In the genomic region with DNA sequence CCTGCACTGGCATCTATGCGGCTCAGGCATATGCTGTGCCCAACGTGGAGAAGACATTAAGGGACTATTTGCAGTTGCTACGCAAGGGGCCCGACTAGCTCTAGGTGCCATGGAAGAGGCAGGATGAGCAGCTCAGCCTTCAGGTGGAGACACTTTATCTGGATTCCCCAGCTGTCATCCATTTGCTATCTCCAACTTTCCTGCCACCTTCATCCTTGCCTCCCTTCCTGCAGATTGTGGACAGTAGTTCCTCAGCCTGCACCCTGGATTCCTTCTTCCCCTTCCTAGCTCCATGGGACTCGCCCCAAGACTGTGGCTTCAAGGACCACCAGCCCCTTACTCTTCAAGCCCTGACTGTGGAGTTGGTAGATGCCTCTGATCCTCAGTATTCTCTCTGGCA, we compare ENCODE assay signal across 19 cellular contexts. TPM values are rescaled to one million over a fixed set of nuclear protein-coding genes. Genes with fewer than 3 reads are reported as not detected.
DNase-seq lines count a peak whose midpoint lies in the region; ATAC-seq and TF ChIP-seq lines count a peak whose summit lies in the region.
"Had no signal": no experiment of that assay in that cellular context is flagged by ENCODE, and none has a peak within 500 bp of the region (broad histone marks: within the 10 kb centered on the region; RNA-seq: fewer than 3 reads in every experiment).

No MANE protein-coding gene starts in this region.

- no peak overlapping the region for H3K4me3 Mint-ChIP-seq in CD14-positive monocyte
- peak overlapping the region in 4 of 7 donors; percentile 41 to 87 (median 64) for H3K4me3 Mint-ChIP-seq in CD8-positive, alpha-beta memory T cell
- H3K4me3 Mint-ChIP-seq in activated naive CD8-positive, alpha-beta T cell = peak overlapping the region; percentile 21
- H3K4me3 Mint-ChIP-seq in natural killer cell = peak overlapping the region; percentile 25

- POLR2A ChIA-PET in CD8-positive, alpha-beta memory T cell (lab: Charles Lee) = no interaction called here

- no peak for ATAC-seq in natural killer cell
- ATAC-seq in GM19397 (IDR thresholded peaks at IDR 0.05; ENCODE audit: unreplicated experiment) = no peak
- no peak for ATAC-seq in right cardiac atrium
- ATAC-seq: foreskin keratinocyte had no signal

- DNase-seq in CD14-positive monocyte (ENCODE audit: low spot score) (no peak), natural killer cell (no peak), right cardiac atrium (no peak), NCI-H226 (no peak)
- DNase-seq in CD8-positive, alpha-beta memory T cell = no peak
- DNase-seq: C1 segment of cervical spinal cord, cerebellar nuclear complex, EL, foreskin keratinocyte, GOT3, left ventricle myocardium inferior, NCI-H187, NCI-H510A treated with DMSO at 0.1 percent for 48 hours had no signal

- H3K27me3 Mint-ChIP-seq in CD14-positive monocyte (ENCODE audit: low read depth in 3 of 3) = peaks cover 1 to 2% (median 1%) of the 10 kb centered on the region in 3 donors
- no peaks in the 10 kb centered on the region for H3K27me3 Mint-ChIP-seq in CD8-positive, alpha-beta memory T cell
- H3K27me3 Mint-ChIP-seq in activated naive CD8-positive, alpha-beta T cell = no peaks in the 10 kb centered on the region
- H3K27me3 Mint-ChIP-seq in natural killer cell (ENCODE audit: low read depth in 2 of 2) = no peaks in the 10 kb centered on the region

- H3K27ac Mint-ChIP-seq in CD14-positive monocyte = peak overlapping the region in 5 of 7 donors; percentile 22 to 84 (median 35)
- peak overlapping the region in 7 of 8 donors; percentile 12 to 97 (median 79) for H3K27ac Mint-ChIP-seq in CD8-positive, alpha-beta memory T cell
- peak overlapping the region; percentile 29 for H3K27ac Mint-ChIP-seq in activated naive CD8-positive, alpha-beta T cell
- peak overlapping the region; percentile 96 to 98 for H3K27ac Mint-ChIP-seq in natural killer cell

- no peaks in the 10 kb centered on the region for H3K27me3 ChIP-seq in CD8-positive, alpha-beta memory T cell (ENCODE audit: insufficient read depth, low read length, poor library complexity, severe bottlenecking)
- no peaks in the 10 kb centered on the region for H3K27me3 ChIP-seq in right cardiac atrium (ENCODE audit: control insufficient read depth, insufficient read depth)
- H3K27me3 ChIP-seq: adrenal gland, foreskin keratinocyte, SJSA1 had no signal

- H3K36me3 Mint-ChIP-seq in CD14-positive monocyte = peaks cover 38 to 59% of the 10 kb centered on the region in 2 donors
- H3K36me3 Mint-ChIP-seq in CD8-positive, alpha-beta memory T cell = peaks cover 0 to 59% (median 6%) of the 10 kb centered on the region in 3 donors
- peaks cover 5% of the 10 kb centered on the region for H3K36me3 Mint-ChIP-seq in activated naive CD8-positive, alpha-beta T cell
- no peaks in the 10 kb centered on the region for H3K36me3 Mint-ChIP-seq in natural killer cell

- intact Hi-C loops in CD14-positive monocyte (cut with micrococcal nuclease) = loop anchor here in 1 of 2 donors (10.0 kb wide), 1 partner anchor 148 kb away; no protein-coding TSS in a partner anchor
- intact Hi-C loops in natural killer cell (cut with micrococcal nuclease) = no loop called here
- intact Hi-C loops in right cardiac atrium (cut with DNase I) = loop anchor here in 3 of 4 donors (5.0 to 10.0 kb wide), 2 partner anchors 66 to 68 kb away; partner anchors contain the start of genes CD14 (in 3 of the 3) and TMCO6 (in 1 of the 3)

- WGBS in right cardiac atrium = 93% methylated on average over 5 of the region's 5 CpGs

- CTCF ChIA-PET in CD8-positive, alpha-beta memory T cell (lab: Charles Lee) = interaction anchor here (0.8 to 1.8 kb wide), 3 partner anchors 9 to 147 kb away, joined by 3 to 6 read pairs (median 4); partner anchors contain the start of genes CD14 and SRA1

- no peaks in the 10 kb centered on the region for H3K9me3 ChIP-seq in CD8-positive, alpha-beta memory T cell (ENCODE audit: low read length)
- no peaks in the 10 kb centered on the region for H3K9me3 ChIP-seq in right cardiac atrium (ENCODE audit: control insufficient read depth, low read length)
- H3K9me3 ChIP-seq: adrenal gland, left ventricle myocardium inferior, SJSA1 had no signal

- H3K36me3 ChIP-seq in CD8-positive, alpha-beta memory T cell (ENCODE audit: insufficient read depth, low read length) = peaks cover 12% of the 10 kb centered on the region

- H3K4me3 ChIP-seq in CD8-positive, alpha-beta memory T cell (ENCODE audit: low read length) = no peak overlapping the region
- no peak overlapping the region for H3K4me3 ChIP-seq in right cardiac atrium (ENCODE audit: low read length)
- H3K4me3 ChIP-seq: adrenal gland had no signal

- H3K9me3 Mint-ChIP-seq in CD14-positive monocyte = peaks cover 0 to 2% (median 0%) of the 10 kb centered on the region in 7 donors
- H3K9me3 Mint-ChIP-seq in CD8-positive, alpha-beta memory T cell = no peaks in the 10 kb centered on the region
- no peaks in the 10 kb centered on the region for H3K9me3 Mint-ChIP-seq in activated naive CD8-positive, alpha-beta T cell (ENCODE audit: low read depth)
- H3K9me3 Mint-ChIP-seq in natural killer cell = no peaks in the 10 kb centered on the region

- TF ChIP-seq CTCF in CD14-positive monocyte (IDR thresholded peaks at IDR 0.05) = no peak
- TF ChIP-seq CTCF in natural killer cell (IDR thresholded peaks at IDR 0.05) = no peak

- no peak overlapping the region for H3K27ac ChIP-seq in CD8-positive, alpha-beta memory T cell (ENCODE audit: low read depth, low read length)
- no peak overlapping the region for H3K27ac ChIP-seq in right cardiac atrium (ENCODE audit: low read length)
- H3K27ac ChIP-seq: foreskin keratinocyte, SJSA1 had no signal

- H3K4me1 Mint-ChIP-seq in CD14-positive monocyte (peaks cover 70% of the 10 kb centered on the region), natural killer cell (peaks cover 57 to 71% of the 10 kb centered on the region in 2 donors)
- H3K4me1 Mint-ChIP-seq in CD8-positive, alpha-beta memory T cell = peaks cover 49 to 78% (median 50%) of the 10 kb centered on the region in 3 donors
- peaks cover 61% of the 10 kb centered on the region for H3K4me1 Mint-ChIP-seq in activated naive CD8-positive, alpha-beta T cell (ENCODE audit: low read depth)

- H3K4me1 ChIP-seq in CD8-positive, alpha-beta memory T cell (ENCODE audit: insufficient read depth, low read length) = peaks cover 47% of the 10 kb centered on the region
- H3K4me1 ChIP-seq in right cardiac atrium (ENCODE audit: control insufficient read depth, insufficient read depth, low read length) = peaks cover 23% of the 10 kb centered on the region

RNA-seq across cellular contexts. Expression of gene SLC35A4, which starts 2.0 kb away (rescaled TPM):
- polyA plus RNA-seq in CD14-positive monocyte (10 to 100 TPM; 44.0 to 67.1 TPM), right cardiac atrium (44.6 TPM)
- total RNA-seq in CD8-positive, alpha-beta memory T cell = 100 to 1,000 TPM; 120 to 126 TPM
- polyA plus RNA-seq in CD8-positive, alpha-beta memory T cell = 105 TPM
- total RNA-seq in natural killer cell (10 to 100 TPM; 63.1 to 76.1 (median 72.3) TPM), right cardiac atrium (10 to 100 TPM; 58.2 to 77.3 (median 71.0) TPM)

RNA-seq across cellular contexts. Expression of gene APBB3, which starts 2.3 kb away (rescaled TPM):
- polyA plus RNA-seq in CD14-positive monocyte = 1 to 10 TPM; 4.9 to 7.4 TPM
- total RNA-seq in CD8-positive, alpha-beta memory T cell = 10 to 100 TPM; 14.1 to 17.0 TPM
- polyA plus RNA-seq in CD8-positive, alpha-beta memory T cell = 3.5 TPM
- 10 to 100 TPM; 44.0 to 44.9 (median 44.4) TPM for total RNA-seq in natural killer cell
- total RNA-seq in right cardiac atrium = 10 to 100 TPM; 13.2 to 19.2 (median 16.0) TPM
- 16.7 TPM for polyA plus RNA-seq in right cardiac atrium

RNA-seq across cellular contexts. Expression of gene SRA1, which starts 9.4 kb away (rescaled TPM):
- polyA plus RNA-seq in CD14-positive monocyte = 10 to 100 TPM; 72.4 to 80.8 TPM
- 10 to 100 TPM; 59.6 to 60.7 TPM for total RNA-seq in CD8-positive, alpha-beta memory T cell
- 36.1 TPM for polyA plus RNA-seq in CD8-positive, alpha-beta memory T cell
- 10 to 100 TPM; 42.2 to 66.4 (median 59.4) TPM for total RNA-seq in natural killer cell
- total RNA-seq in right cardiac atrium = 10 to 100 TPM; 25.9 to 32.7 (median 28.2) TPM
- 31.1 TPM for polyA plus RNA-seq in right cardiac atrium

RNA-seq across cellular contexts. Expression of gene EIF4EBP3, which starts 19.2 kb away (rescaled TPM):
- polyA plus RNA-seq in CD14-positive monocyte = 10 to 100 TPM; 41.9 to 46.0 TPM
- 10 to 100 TPM; 11.1 to 11.9 TPM for total RNA-seq in CD8-positive, alpha-beta memory T cell
- polyA plus RNA-seq in CD8-positive, alpha-beta memory T cell = 22.2 TPM
- total RNA-seq in natural killer cell = 1 to 10 TPM; 5.8 to 9.4 (median 6.0) TPM
- total RNA-seq in right cardiac atrium = 10 to 100 TPM; 11.2 to 24.0 (median 13.2) TPM
- 24.6 TPM for polyA plus RNA-seq in right cardiac atrium
- total RNA-seq: HT1080, M059J had no signal

Comparison
In these comparisons a context has a peak if more than half of its experiments do, and no peak if none do; other contexts are left out.
1. H3K27ac Mint-ChIP-seq: peak in every context shown above with its lines; median percentile 97 in natural killer cell; 79 in CD8-positive, alpha-beta memory T cell; 35 in CD14-positive monocyte; 29 in activated naive CD8-positive, alpha-beta T cell.
2. H3K4me3 Mint-ChIP-seq: peak in CD8-positive, alpha-beta memory T cell (4 of 7), activated naive CD8-positive, alpha-beta T cell (single experiment) and natural killer cell (single experiment); none in CD14-positive monocyte (0 of 2).